ENCODE assay signal across 8 cellular contexts in the genomic region with DNA sequence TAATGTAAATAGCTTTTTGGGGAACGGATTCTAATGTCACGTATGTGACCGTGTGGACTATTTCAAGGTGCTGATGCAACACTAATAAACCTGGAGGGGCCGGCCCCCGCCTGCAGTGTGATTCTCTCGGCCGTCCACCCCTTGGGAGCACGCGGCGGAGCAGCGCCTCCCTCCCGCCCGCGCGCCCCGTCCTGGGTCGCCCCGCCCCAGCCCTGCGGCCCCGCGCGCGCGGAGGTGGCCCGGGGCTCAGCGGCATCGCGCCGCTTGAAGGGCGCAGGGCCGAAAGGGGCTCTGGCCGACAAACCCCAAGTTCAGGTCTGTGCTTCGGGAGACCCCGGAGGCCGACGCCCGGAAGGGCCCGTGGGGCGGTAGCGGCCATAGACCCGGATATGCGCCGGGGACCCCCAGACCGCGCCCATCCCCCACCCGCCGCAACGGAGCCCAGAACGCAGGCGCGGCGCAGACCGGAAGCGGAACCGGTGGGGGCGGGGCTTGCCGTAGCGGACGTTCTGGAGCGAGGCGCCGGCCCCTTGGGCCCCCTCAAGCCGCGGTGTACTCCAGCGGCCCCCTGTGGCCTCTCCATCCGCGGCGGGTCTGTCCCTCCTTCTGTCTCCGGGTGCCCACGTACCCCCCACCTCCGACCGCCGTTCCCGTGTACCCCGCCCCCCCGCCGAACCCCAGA. TPM values are rescaled to one million over a fixed set of nuclear protein-coding genes. Genes with fewer than 3 reads are reported as not detected.
DNase-seq lines count a peak whose midpoint lies in the region; ATAC-seq and TF ChIP-seq lines count a peak whose summit lies in the region.

A gene with protein sequence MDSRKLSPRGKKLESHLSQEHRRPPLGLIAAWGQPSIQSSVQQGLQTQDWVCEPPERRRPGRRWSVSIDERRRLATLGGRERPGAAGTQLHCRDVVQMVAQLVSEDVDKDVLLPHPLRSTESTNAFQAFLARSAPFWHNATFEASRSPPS (plus strand): TSS at position 495 of the 682 bp plus-strand sequence. CDS start 803 bp downstream, outside the sequence.

- H3K79me2 ChIP-seq in MM.1S (ENCODE audit: low read length): peaks cover 6% of the 10 kb centered on the region; the same call in 1 of the 2 replicates

- peak within 1 kb of the TSS; percentile 80 for H3K9ac ChIP-seq in ES-I3 (ENCODE audit: low read depth, low read length)
- H3K9ac ChIP-seq in MM.1S (ENCODE audit: low read length): peak within 1 kb of the TSS; percentile 74

- H3F3A ChIP-seq in MM.1S (ENCODE audit: insufficient read depth, low read length): no peaks in the 10 kb centered on the region

- H3K36me3 ChIP-seq in ES-I3 (ENCODE audit: insufficient read depth, low read length) (no peaks in the 10 kb centered on the region; the same call in 1 of the 2 replicates), H7 (replicated peaks; ENCODE audit: control insufficient read depth, insufficient read depth, low read length) (no peaks in the 10 kb centered on the region; the same call in 1 of the 2 replicates), MM.1S (replicated peaks; ENCODE audit: insufficient read depth, low read length) (no peaks in the 10 kb centered on the region), thoracic aorta (peaks cover 4% of the 10 kb centered on the region)

- H3K27me3 ChIP-seq in H7 (ENCODE audit: control insufficient read depth, insufficient read depth, low read length) (peaks cover 3% of the 10 kb centered on the region; the same call in 1 of the 2 replicates), MM.1S (replicated peaks; ENCODE audit: insufficient read depth, low read length) (no peaks in the 10 kb centered on the region), thoracic aorta (replicated peaks; ENCODE audit: insufficient read depth) (no peaks in the 10 kb centered on the region)

- peak; percentile 98 for DNase-seq in H7
- DNase-seq in MM.1S: peak; percentile 69
- peak; percentile 79 for DNase-seq in SK-MEL-5 (ENCODE audit: low read depth, low spot score)
- peak; percentile 91 for DNase-seq in activated naive CD4-positive, alpha-beta T cell treated with anti-CD3 and anti-CD28 coated beads, Interleukin-2, amount 10 ng/mL, durations not matched to agents 7 days and 5 days
- peak; percentile 83 for DNase-seq in glomerular visceral epithelial cell (ENCODE audit: extremely low spot score)
- DNase-seq in osteocyte (ENCODE audit: extremely low spot score, unreplicated experiment): peak; percentile 96
- DNase-seq in thoracic aorta (ENCODE audit: low spot score): peak; percentile 43

- peak within 1 kb of the TSS; percentile 43 for H2AFZ ChIP-seq in MM.1S (ENCODE audit: low read length)

- H3K9me3 Mint-ChIP-seq in activated naive CD4-positive, alpha-beta T cell treated with anti-CD3 and anti-CD28 coated beads, Interleukin-2, amount 10 ng/mL, durations not matched to agents 7 days and 5 days: peaks cover 8% of the 10 kb centered on the region
- peaks cover 9% of the 10 kb centered on the region for H3K9me3 Mint-ChIP-seq in osteocyte (ENCODE audit: unreplicated experiment)

- no peak for TF ChIP-seq CTCF in MM.1S (IDR thresholded peaks at IDR 0.05; ENCODE audit: low read length)
- no peak for TF ChIP-seq CTCF in osteocyte (IDR thresholded peaks at IDR 0.05)
- no peak for TF ChIP-seq CTCF in thoracic aorta (IDR thresholded peaks at IDR 0.05)

- in situ Hi-C loops in SK-MEL-5 (cut with HindIII; ENCODE audit: low pct_unique_long_range_greater_than_20kb, low sequenced_read_pairs): no loop called here

- peak within 1 kb of the TSS; percentile 53 for H3K4me3 ChIP-seq in H7 (ENCODE audit: insufficient read depth, low read depth, low read length)
- peak within 1 kb of the TSS; percentile 67 for H3K4me3 ChIP-seq in MM.1S (ENCODE audit: low read length)
- H3K4me3 ChIP-seq in thoracic aorta: peak within 1 kb of the TSS; percentile 99

- peak; percentile 66 for ATAC-seq in thoracic aorta (ENCODE audit: insufficient number of reproducible peaks, low FRiP score, low read depth)

- H3K9me2 ChIP-seq in MM.1S (replicated peaks; ENCODE audit: insufficient read depth, low read length): no peaks in the 10 kb centered on the region

- CTCF ChIA-PET in activated naive CD4-positive, alpha-beta T cell treated with anti-CD3 and anti-CD28 coated beads, Interleukin-2, amount 10 ng/mL, durations not matched to agents 7 days and 5 days (lab: Charles Lee): interaction anchor here (0.7 to 1.0 kb wide), 2 partner anchors 9 to 92 kb away, joined by 3 read pairs; no protein-coding TSS in a partner anchor

- peak within 1 kb of the TSS; percentile 70 for H3K4me2 ChIP-seq in MM.1S (ENCODE audit: low read depth, low read length)

- H3K4me1 Mint-ChIP-seq in activated naive CD4-positive, alpha-beta T cell treated with anti-CD3 and anti-CD28 coated beads, Interleukin-2, amount 10 ng/mL, durations not matched to agents 7 days and 5 days: peaks cover 34% of the 10 kb centered on the region
- H3K4me1 Mint-ChIP-seq in osteocyte (ENCODE audit: unreplicated experiment): peaks cover 9% of the 10 kb centered on the region

- no peaks in the 10 kb centered on the region for H4K20me1 ChIP-seq in MM.1S (ENCODE audit: insufficient read depth, low read length)

- peak within 1 kb of the TSS; percentile 87 for H3K4me3 Mint-ChIP-seq in activated naive CD4-positive, alpha-beta T cell treated with anti-CD3 and anti-CD28 coated beads, Interleukin-2, amount 10 ng/mL, durations not matched to agents 7 days and 5 days
- H3K4me3 Mint-ChIP-seq in osteocyte (ENCODE audit: unreplicated experiment): peak within 1 kb of the TSS; percentile 80

- H3K9me3 ChIP-seq in ES-I3 (ENCODE audit: control insufficient read depth, insufficient read depth, low read length): peaks cover 9% of the 10 kb centered on the region
- H3K9me3 ChIP-seq in MM.1S (replicated peaks; ENCODE audit: insufficient read depth, low read length): no peaks in the 10 kb centered on the region
- H3K9me3 ChIP-seq in thoracic aorta: peaks cover 7% of the 10 kb centered on the region

- H3K4me1 ChIP-seq in ES-I3 (ENCODE audit: insufficient read depth, low read length): no peaks in the 10 kb centered on the region
- H3K4me1 ChIP-seq in MM.1S (ENCODE audit: low read length): no peaks in the 10 kb centered on the region
- peaks cover 9 to 16% of the 10 kb centered on the region in 2 donors for H3K4me1 ChIP-seq in thoracic aorta (ENCODE audit: control insufficient read depth in 1 of 2, low read depth in 2 of 2)

- H3K36me3 Mint-ChIP-seq in activated naive CD4-positive, alpha-beta T cell treated with anti-CD3 and anti-CD28 coated beads, Interleukin-2, amount 10 ng/mL, durations not matched to agents 7 days and 5 days: peaks cover 33% of the 10 kb centered on the region
- peaks cover 17% of the 10 kb centered on the region for H3K36me3 Mint-ChIP-seq in osteocyte (ENCODE audit: unreplicated experiment)

- H3K27ac ChIP-seq in MM.1S (ENCODE audit: low read length) (no peak within 1 kb of the TSS; the same call in 1 of the 2 replicates), thoracic aorta (peak within 1 kb of the TSS; percentile 74 to 76)

- no peaks in the 10 kb centered on the region for H3K27me3 Mint-ChIP-seq in activated naive CD4-positive, alpha-beta T cell treated with anti-CD3 and anti-CD28 coated beads, Interleukin-2, amount 10 ng/mL, durations not matched to agents 7 days and 5 days
- no peaks in the 10 kb centered on the region for H3K27me3 Mint-ChIP-seq in osteocyte (ENCODE audit: unreplicated experiment)

- H3K27ac Mint-ChIP-seq in activated naive CD4-positive, alpha-beta T cell treated with anti-CD3 and anti-CD28 coated beads, Interleukin-2, amount 10 ng/mL, durations not matched to agents 7 days and 5 days: peak within 1 kb of the TSS; percentile 88
- H3K27ac Mint-ChIP-seq in osteocyte (ENCODE audit: unreplicated experiment): peak within 1 kb of the TSS; percentile 84

RNA-seq across cellular contexts. Expression of the gene that starts here (rescaled TPM):
- total RNA-seq in H7 (2014; rRNA removed; shearing (Covaris generic)): 0.42 and 1.1 TPM in 2 replicates
- total RNA-seq in SK-MEL-5 (2014; rRNA removed; shearing (Covaris generic)): 0.26 and 0.32 TPM in 2 replicates
- polyA plus RNA-seq in SK-MEL-5 (2015; cell fraction: cytosol; rRNA removed): 0.21 and 0.27 TPM in 2 replicates
- polyA plus RNA-seq in SK-MEL-5 (2015; cell fraction: nucleus; rRNA removed): 6.2 and 7.9 TPM in 2 replicates
- total RNA-seq in osteocyte (3.1 and 4.9 TPM in 2 replicates), thoracic aorta (not detected)

Comparison
In these comparisons a context has a peak if more than half of its experiments do, and no peak if none do; other contexts are left out.
1. Peak in DNase-seq, ATAC-seq, H3K4me3 ChIP-seq and H3K27ac ChIP-seq in thoracic aorta; RNA of the gene not detected or under 1 TPM.
2. DNase-seq: peak in every context shown above with its lines; median percentile 98 in H7; 96 in osteocyte; 91 in activated naive CD4-positive, alpha-beta T cell treated with anti-CD3 and anti-CD28 coated beads, Interleukin-2, amount 10 ng/mL, durations not matched to agents 7 days and 5 days; 83 in glomerular visceral epithelial cell; 79 in SK-MEL-5; 69 in MM.1S; 43 in thoracic aorta.